25 cellular contexts compared by ENCODE assay signal in the genomic region with DNA sequence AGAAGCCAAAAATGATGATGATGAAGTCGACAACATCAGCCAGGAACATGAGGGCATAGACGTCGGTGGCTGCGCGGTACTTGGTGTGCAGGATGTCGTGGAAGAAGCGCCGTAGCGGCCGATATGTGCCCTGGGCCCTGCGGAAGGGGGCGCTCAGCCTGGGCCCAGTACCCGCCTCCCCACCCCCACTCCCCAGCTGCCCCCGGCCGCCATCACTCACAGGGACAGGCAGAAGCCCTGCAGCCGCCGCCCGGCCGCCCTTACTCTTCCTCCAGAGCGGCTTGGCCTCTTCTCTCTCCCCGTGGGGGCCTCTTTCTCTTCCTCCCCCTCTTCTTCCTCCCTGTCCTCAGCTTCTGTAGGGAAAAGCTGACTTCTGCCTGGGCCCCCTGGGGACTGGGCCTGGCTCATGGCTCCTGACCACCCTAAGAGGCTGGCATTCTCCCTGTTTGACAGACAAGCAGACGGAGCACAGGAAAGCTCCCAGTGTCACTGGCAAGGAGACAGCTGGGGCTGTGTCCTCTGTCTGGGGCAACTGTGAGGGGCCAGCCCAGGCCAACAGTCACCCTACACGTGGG. TPM values are rescaled to one million over a fixed set of nuclear protein-coding genes. Genes with fewer than 3 reads are reported as not detected.
"Had no signal": no experiment of that assay in that cellular context is flagged by ENCODE, and none has a peak within 500 bp of the region (broad histone marks: within the 10 kb centered on the region; RNA-seq: fewer than 3 reads in every experiment).

No MANE protein-coding gene starts in this region.

- H3K4me3 ChIP-seq: body of pancreas, cardiac muscle cell, heart left ventricle, mucosa of descending colon, SK-N-MC, tibial nerve had no signal

- H3K9me3 ChIP-seq: body of pancreas, heart left ventricle, mucosa of descending colon, tibial nerve had no signal

- H3K27ac Mint-ChIP-seq: nephron progenitor cell, progenitor cell of endocrine pancreas had no signal

- H3K9me3 Mint-ChIP-seq: nephron progenitor cell had no signal

- H3K36me3 ChIP-seq: WERI-Rb-1 had no signal

- ATAC-seq: body of pancreas; heart left ventricle; mucosa of descending colon; stimulated activated naive CD8-positive, alpha-beta T cell treated with anti-CD3 and anti-CD28 coated beads, Interleukin-15, Interleukin-2, amounts not matched to agents 100 U/mL and 50 U/mL, for 24 hours had no signal

- H3K27me3 ChIP-seq: body of pancreas, cardiac muscle cell, heart left ventricle, tibial nerve had no signal

- H3K4me3 Mint-ChIP-seq: nephron progenitor cell had no signal

- FAIRE-seq: islet of Langerhans, TTC549 had no signal

- H3K27me3 Mint-ChIP-seq: progenitor cell of endocrine pancreas had no signal

- DNase-seq: activated CD4-positive, alpha-beta T cell treated with anti-CD3 and anti-CD28 coated beads, Interleukin-2, amount 50 U/mL, for 1 hour; activated CD4-positive, CD25-positive, alpha-beta regulatory T cell treated with anti-CD3 and anti-CD28 coated beads, Interleukin-2, amount 50 U/mL, for 72 hours; activated gamma-delta T cell; anterior cingulate cortex; body of pancreas; heart left ventricle; mesendoderm; mucosa of descending colon; nephron progenitor cell; occipital lobe; retina; stimulated activated CD4-positive, alpha-beta T cell treated with anti-CD3 and anti-CD28 coated beads, Interleukin-2, amount 100 ng/mL, for 48 hours; stimulated activated CD8-positive, alpha-beta memory T cell treated with anti-CD3 and anti-CD28 coated beads, Interleukin-4, amount 100 ng/mL, for 48 hours; stimulated activated naive CD8-positive, alpha-beta T cell treated with anti-CD3 and anti-CD28 coated beads, Interleukin-15, Interleukin-2, amounts not matched to agents 100 U/mL and 50 U/mL, for 24 hours; WERI-Rb-1 had no signal

- H3K27ac ChIP-seq: body of pancreas, cardiac muscle cell, epithelial cell of prostate, SK-N-MC, WERI-Rb-1 had no signal

- H3K4me1 ChIP-seq: body of pancreas, heart left ventricle had no signal

RNA-seq across cellular contexts. Expression of a gene that starts 34.2 kb away (rescaled TPM):
- total RNA-seq: chondrocyte, fibroblast of villous mesenchyme, urinary bladder had no signal
